ENCODE assay signal across 20 cellular contexts in genomic region chr1:66393586-66394334, GRCh38.
DNase-seq lines count a peak whose midpoint lies in the region; ATAC-seq and TF ChIP-seq lines count a peak whose summit lies in the region.
"Had no signal": no experiment of that assay in that cellular context is flagged by ENCODE, and none has a peak within 500 bp of the region (broad histone marks: within the 10 kb centered on the region; RNA-seq: fewer than 3 reads in every experiment).

No MANE protein-coding gene starts in this region.

- peak; percentile 48 for ATAC-seq in left lung
- ATAC-seq in esophagus mucosa: no peak
- ATAC-seq: activated CD8-positive, alpha-beta T cell treated with anti-CD3 and anti-CD28 coated beads, Interleukin-2, amount 10 ng/mL, durations not matched to agents 7 days and 5 days; activated T-cell treated with anti-CD3 and anti-CD28 coated beads, Interleukin-2, amount 50 U/mL, for 72 hours; pancreas; stimulated activated effector memory CD8-positive, alpha-beta T cell treated with anti-CD3 and anti-CD28 coated beads, Interleukin-12 subunit alpha, Interleukin-12 subunit beta, amount 100 ng/mL, for 72 hours had no signal

- H3K27ac ChIP-seq in left lung: peak overlapping the region in 1 of 2 donors; percentile 80
- H3K27ac ChIP-seq: pancreas, sigmoid colon, thoracic aorta, WERI-Rb-1 had no signal

- H3K9me3 ChIP-seq in left lung: peaks cover 0 to 6% of the 10 kb centered on the region in 2 donors
- H3K9me3 ChIP-seq: pancreas, sigmoid colon, thoracic aorta had no signal

- H3K4me1 ChIP-seq in left lung: peaks cover 0 to 47% of the 10 kb centered on the region in 2 donors
- H3K4me1 ChIP-seq: pancreas had no signal

- peak; percentile 84 for DNase-seq in CD1c-positive myeloid dendritic cell (ENCODE audit: extremely low spot score)
- peak; percentile 58 to 61 for DNase-seq in Kasumi-1 (lab: John Stamatoyannopoulos, UW)
- DNase-seq in SIG-M5 treated with dmso at 0.1 percent for 504 hours (lab: John Stamatoyannopoulos, UW; ENCODE audit: unreplicated experiment): peak; percentile 98
- peak in 1 of 2 donors; percentile 54 for DNase-seq in left lung
- no peak for DNase-seq in DMS53 (lab: John Stamatoyannopoulos, UW)
- DNase-seq in NCI-H526 (lab: John Stamatoyannopoulos, UW): no peak
- DNase-seq in NCI-H2227 treated with DMSO at 0.1 percent for 48 hours (lab: John Stamatoyannopoulos, UW): no peak
- DNase-seq: activated CD8-positive, alpha-beta T cell treated with anti-CD3 and anti-CD28 coated beads, Interleukin-2, amount 10 ng/mL, durations not matched to agents 7 days and 5 days; activated T-cell treated with anti-CD3 and anti-CD28 coated beads, Interleukin-2, amount 50 U/mL, for 72 hours; endodermal cell; GOT3; heart right ventricle; NCI-H1417; NCI-H774; pancreas; sigmoid colon; WERI-Rb-1 had no signal

- H3K36me3 ChIP-seq in left lung: no peaks in the 10 kb centered on the region
- H3K36me3 ChIP-seq: heart right ventricle, pancreas, sigmoid colon, thoracic aorta, WERI-Rb-1 had no signal

- intact Hi-C loops in left lung (cut with DNase I): no loop called here

- TF ChIP-seq CTCF in left lung (IDR thresholded peaks at IDR 0.05): no peak

- no peaks in the 10 kb centered on the region for H3K27me3 ChIP-seq in left lung
- H3K27me3 ChIP-seq: heart right ventricle, pancreas, sigmoid colon had no signal

- H3K4me3 ChIP-seq in left lung: no peak overlapping the region
- H3K4me3 ChIP-seq: heart right ventricle, pancreas, sigmoid colon, thoracic aorta had no signal

Comparison
In these comparisons a context has a peak if more than half of its experiments do, and no peak if none do; other contexts are left out.
1. DNase-seq: peak in CD1c-positive myeloid dendritic cell (single experiment), Kasumi-1 (2 of 2) and SIG-M5 treated with dmso at 0.1 percent for 504 hours (single experiment); none in DMS53 (single experiment), NCI-H526 (0 of 2) and NCI-H2227 treated with DMSO at 0.1 percent for 48 hours (single experiment).